Comparison of ENCODE assay signal across 9 cellular contexts in the genomic region with DNA sequence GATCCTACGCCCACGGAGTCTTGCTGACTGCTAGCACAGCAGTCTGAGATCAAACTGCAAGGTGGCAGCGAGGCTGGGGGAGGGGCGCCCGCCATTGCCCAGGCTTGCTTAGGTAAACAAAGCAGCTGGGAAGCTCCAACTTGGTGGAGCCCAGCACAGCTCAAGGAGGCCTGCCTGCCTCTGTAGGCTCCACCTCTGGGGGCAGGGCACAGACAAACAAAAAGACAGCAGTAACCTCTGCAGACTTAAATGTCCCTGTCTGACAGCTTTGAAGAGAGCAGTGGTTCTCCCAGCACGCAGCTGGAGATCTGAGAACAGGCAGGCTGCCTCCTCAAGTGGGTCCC. TPM values are rescaled to one million over a fixed set of nuclear protein-coding genes. Genes with fewer than 3 reads are reported as not detected.
"Had no signal": no experiment of that assay in that cellular context is flagged by ENCODE, and none has a peak within 500 bp of the region (broad histone marks: within the 10 kb centered on the region; RNA-seq: fewer than 3 reads in every experiment).

No MANE protein-coding gene starts in this region.

RNA-seq across cellular contexts. Expression of a gene that starts 25.2 kb away (rescaled TPM):
- total RNA-seq: LHCN-M2, MCF 10A, NCI-H460, OCI-LY7, PC-9, Right ventricle myocardium inferior, RPMI7951, SK-MEL-5, T-cell had no signal
